Comparison of ENCODE assay signal across 1 cellular context in the genomic region with DNA sequence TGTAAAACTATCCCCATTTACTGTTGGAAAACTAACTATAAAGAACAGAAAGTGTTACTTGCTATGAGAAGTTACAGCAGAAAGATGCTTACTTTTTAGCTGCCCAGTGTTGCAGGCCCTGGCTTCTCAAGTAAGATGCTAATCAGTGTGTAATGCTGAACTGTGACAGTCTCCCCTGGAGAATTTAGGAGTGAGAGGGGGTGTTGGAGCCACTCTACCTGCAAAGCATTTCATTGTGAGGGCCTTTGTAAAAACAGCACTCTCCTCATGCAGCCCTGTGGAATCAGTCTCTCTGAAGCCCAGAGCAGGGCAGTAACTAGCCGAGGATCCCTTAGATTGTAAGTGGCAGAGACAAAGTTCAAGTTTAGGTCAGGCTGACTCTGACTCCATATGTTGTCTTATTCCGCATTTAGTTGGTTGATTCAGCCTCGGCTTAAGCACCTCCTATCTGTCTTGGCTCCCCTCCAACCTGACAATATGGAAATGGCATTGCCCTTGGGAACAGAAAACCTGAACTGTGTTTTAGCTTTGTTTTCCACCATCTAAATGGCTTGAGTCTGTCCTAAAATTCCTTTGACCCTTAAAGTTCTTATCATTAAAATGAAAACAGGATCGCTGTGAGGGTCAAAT.
TF ChIP-seq lines count a peak whose summit lies in the region.

No MANE protein-coding gene starts in this region.

TF ChIP-seq in SK-N-SH treated with all-trans-retinoic acid at 6 μM for 48 hours, 23 proteins besides CTCF, POLR2A, EP300 and RAD21 (continued from another document):
- TF ChIP-seq, protein P1, sequence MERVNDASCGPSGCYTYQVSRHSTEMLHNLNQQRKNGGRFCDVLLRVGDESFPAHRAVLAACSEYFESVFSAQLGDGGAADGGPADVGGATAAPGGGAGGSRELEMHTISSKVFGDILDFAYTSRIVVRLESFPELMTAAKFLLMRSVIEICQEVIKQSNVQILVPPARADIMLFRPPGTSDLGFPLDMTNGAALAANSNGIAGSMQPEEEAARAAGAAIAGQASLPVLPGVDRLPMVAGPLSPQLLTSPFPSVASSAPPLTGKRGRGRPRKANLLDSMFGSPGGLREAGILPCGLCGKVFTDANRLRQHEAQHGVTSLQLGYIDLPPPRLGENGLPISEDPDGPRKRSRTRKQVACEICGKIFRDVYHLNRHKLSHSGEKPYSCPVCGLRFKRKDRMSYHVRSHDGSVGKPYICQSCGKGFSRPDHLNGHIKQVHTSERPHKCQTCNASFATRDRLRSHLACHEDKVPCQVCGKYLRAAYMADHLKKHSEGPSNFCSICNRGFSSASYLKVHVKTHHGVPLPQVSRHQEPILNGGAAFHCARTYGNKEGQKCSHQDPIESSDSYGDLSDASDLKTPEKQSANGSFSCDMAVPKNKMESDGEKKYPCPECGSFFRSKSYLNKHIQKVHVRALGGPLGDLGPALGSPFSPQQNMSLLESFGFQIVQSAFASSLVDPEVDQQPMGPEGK (CRISPR knock-in tag; IDR thresholded peaks at IDR 0.05; ENCODE audit: borderline replicate concordance), result no peak
- TF ChIP-seq ISL1 (CRISPR knock-in tag; IDR thresholded peaks at IDR 0.05), result peak; percentile 52
- no peak for TF ChIP-seq OSR1 (CRISPR knock-in tag; IDR thresholded peaks at IDR 0.05)
- no peak for TF ChIP-seq ZFP30 (CRISPR knock-in tag; IDR thresholded peaks at IDR 0.05)
